Comparison of ENCODE assay signal across 9 cellular contexts in the genomic region with DNA sequence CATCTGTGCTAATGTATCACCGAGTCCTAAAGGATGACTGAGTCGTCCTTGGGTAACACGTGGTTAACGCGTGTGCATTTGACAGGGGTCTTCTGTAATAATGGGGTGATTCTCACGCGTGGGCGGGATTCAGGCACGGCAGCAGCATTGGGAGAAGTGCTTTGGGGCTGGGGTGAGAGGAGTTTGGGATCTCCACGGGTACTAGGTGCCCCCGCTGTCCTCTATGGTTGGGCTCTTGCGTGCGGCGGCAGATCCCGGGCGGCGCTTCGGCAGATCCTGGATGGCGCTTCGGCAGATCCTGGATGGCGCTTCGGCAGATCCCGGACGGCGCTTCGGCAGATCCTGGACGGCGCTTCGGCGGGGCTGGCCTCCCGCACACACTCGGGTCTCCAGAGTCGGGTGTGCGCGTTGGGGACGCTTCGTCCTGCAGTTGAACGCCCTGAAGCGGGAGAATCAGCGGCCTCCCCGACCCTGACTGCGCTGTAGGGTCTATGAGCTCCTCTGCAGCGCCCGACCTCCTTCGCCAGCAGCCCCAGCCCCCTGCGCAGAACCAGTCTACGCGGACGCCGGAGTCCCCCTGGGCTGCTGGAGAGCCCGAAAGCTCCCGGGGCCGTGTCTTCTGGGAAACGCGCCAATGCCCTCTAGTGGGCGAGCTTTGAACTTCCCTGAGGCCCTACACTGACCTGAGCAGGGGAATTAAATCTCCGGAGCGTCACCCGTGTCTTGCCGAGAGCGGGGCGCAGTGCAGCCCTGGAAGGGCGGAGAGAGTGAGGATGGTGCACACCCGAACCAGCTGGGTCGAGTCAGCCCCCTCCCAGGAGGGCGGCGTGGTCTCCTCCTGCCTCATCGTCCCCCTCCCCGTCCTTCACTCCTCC. TPM values are rescaled to one million over a fixed set of nuclear protein-coding genes. Genes with fewer than 3 reads are reported as not detected.
A peak's percentile ranks its signal among the peaks of the same experiment; 100 is the strongest.
DNase-seq lines count a peak whose midpoint lies in the region; TF ChIP-seq lines count a peak whose summit lies in the region.
"Had no signal": no experiment of that assay in that cellular context is flagged by ENCODE, and none has a peak within 500 bp of the region (broad histone marks: within the 10 kb centered on the region; RNA-seq: fewer than 3 reads in every experiment).

No MANE protein-coding gene starts in this region.

- H3K4me3 ChIP-seq in MM.1S (ENCODE audit: low read length) (peak overlapping the region; percentile 58), SJCRH30 (peak overlapping the region; percentile 32)

- no peaks in the 10 kb centered on the region for H3K9me3 ChIP-seq in MM.1S (replicated peaks; ENCODE audit: insufficient read depth, low read length)
- H3K9me3 ChIP-seq in SJCRH30 (replicated peaks) = peaks cover 3% of the 10 kb centered on the region; the same call in 1 of the 2 replicates

- H3K4me1 ChIP-seq in MM.1S (ENCODE audit: low read length) = peaks cover 5% of the 10 kb centered on the region; the same call in 1 of the 2 replicates
- H3K4me1 ChIP-seq in SJCRH30 = peaks cover 7% of the 10 kb centered on the region

- peak overlapping the region; percentile 71 for H2AFZ ChIP-seq in MM.1S (ENCODE audit: low read length)

- DNase-seq in D341Med (ENCODE audit: low spot score) (peak; percentile 94), GOT3 (lab: John Stamatoyannopoulos, UW) (peak; percentile 45), MM.1S (peak; percentile 90), SJCRH30 (peak; percentile 76 to 89), germinal center (ENCODE audit: low spot score) (peak; percentile 88), non-pigmented ciliary epithelial cell (ENCODE audit: low read depth) (peak; percentile 27), stromal cell of bone marrow (ENCODE audit: low read depth) (peak; percentile 61)
- peak; percentile 85 for DNase-seq in activated naive CD4-positive, alpha-beta T cell treated with Interleukin-2 at 50 U/mL for 16 hours

- no peaks in the 10 kb centered on the region for H3K79me2 ChIP-seq in MM.1S (ENCODE audit: low read length)

- H3F3A ChIP-seq in MM.1S (ENCODE audit: insufficient read depth, low read length) = no peaks in the 10 kb centered on the region

- no peak overlapping the region for H3K27ac ChIP-seq in MM.1S (ENCODE audit: low read length)
- H3K27ac ChIP-seq in SJCRH30 = no peak overlapping the region
- H3K27ac ChIP-seq: epithelial cell of prostate had no signal

- H3K9me2 ChIP-seq in MM.1S (replicated peaks; ENCODE audit: insufficient read depth, low read length) = no peaks in the 10 kb centered on the region

- no peaks in the 10 kb centered on the region for H3K36me3 ChIP-seq in MM.1S (replicated peaks; ENCODE audit: insufficient read depth, low read length)
- H3K36me3 ChIP-seq in SJCRH30 = no peaks in the 10 kb centered on the region

- peak overlapping the region; percentile 19; the same call in 1 of the 2 replicates for H3K9ac ChIP-seq in MM.1S (ENCODE audit: low read length)

- peak overlapping the region; percentile 95 for H3K4me2 ChIP-seq in MM.1S (ENCODE audit: low read depth, low read length)

- no peaks in the 10 kb centered on the region for H4K20me1 ChIP-seq in MM.1S (ENCODE audit: insufficient read depth, low read length)

- peak; percentile 90 for TF ChIP-seq CTCF in MM.1S (IDR thresholded peaks at IDR 0.05; ENCODE audit: low read length)

- H3K27me3 ChIP-seq in MM.1S (replicated peaks; ENCODE audit: insufficient read depth, low read length) (peaks cover 37% of the 10 kb centered on the region), SJCRH30 (no peaks in the 10 kb centered on the region; the same call in 1 of the 2 replicates)

RNA-seq across cellular contexts. Expression of gene EPHB3, which starts 48.1 kb away (rescaled TPM):
- total RNA-seq in SJCRH30 (2014; rRNA removed; shearing (Covaris generic)) = 16.4 and 16.6 TPM in 2 replicates

Comparison
In these comparisons a context has a peak if more than half of its experiments do, and no peak if none do; other contexts are left out.
1. DNase-seq: peak in every context shown above with its lines; median percentile 94 in D341Med; 90 in MM.1S; 88 in germinal center; 85 in activated naive CD4-positive, alpha-beta T cell treated with Interleukin-2 at 50 U/mL for 16 hours; 82 in SJCRH30; 61 in stromal cell of bone marrow; 45 in GOT3; 27 in non-pigmented ciliary epithelial cell.